18 cellular contexts compared by ENCODE assay signal in genomic region chr3:7924228-7924627, GRCh38.
DNase-seq lines count a peak whose midpoint lies in the region; ATAC-seq, FAIRE-seq and TF ChIP-seq lines count a peak whose summit lies in the region.
"Had no signal": no experiment of that assay in that cellular context is flagged by ENCODE, and none has a peak within 500 bp of the region (broad histone marks: within the 10 kb centered on the region; RNA-seq: fewer than 3 reads in every experiment).

No MANE protein-coding gene starts in this region.

- TF ChIP-seq POLR2A in gastroesophageal sphincter (IDR thresholded peaks at IDR 0.05): no peak

- DNase-seq in DMS79 (lab: John Stamatoyannopoulos, UW): peak; percentile 17
- peak; percentile 34 for DNase-seq in DMS79 treated with DMSO at 0.1 percent for 48 hours (lab: John Stamatoyannopoulos, UW)
- no peak for DNase-seq in COLO829 (ENCODE audit: low spot score)
- DNase-seq: C1 segment of cervical spinal cord; Caco-2; CD4-positive, alpha-beta memory T cell; DMS153; GF-D8; GOT3; HFFc6 had no signal

- H4K20me1 ChIP-seq in neural cell (ENCODE audit: insufficient read depth): no peaks in the 10 kb centered on the region

- ATAC-seq in GM18517 (IDR thresholded peaks at IDR 0.05; ENCODE audit: unreplicated experiment) (no peak), gastroesophageal sphincter (no peak)

- H2AFZ ChIP-seq in neural cell (ENCODE audit: low read depth, low read length): no peak overlapping the region

- TF ChIP-seq CTCF in neural cell (IDR thresholded peaks at IDR 0.05; ENCODE audit: poor library complexity, severe bottlenecking) (no peak), gastroesophageal sphincter (IDR thresholded peaks at IDR 0.05) (no peak)

- no peak overlapping the region for H3K4me2 ChIP-seq in neural cell (ENCODE audit: low read length)

- H3K4me3 ChIP-seq in neural cell (ENCODE audit: low read length) (no peak overlapping the region), gastroesophageal sphincter (no peak overlapping the region)
- H3K4me3 ChIP-seq: HAP-1 had no signal

- no peak for TF ChIP-seq RAD21 in neural cell (conservative IDR thresholded peaks at IDR 0.05)

- FAIRE-seq in colon (lab: Jason Lieb, UNC): peak; percentile 38
- FAIRE-seq: GM12891, GM18507, H54 had no signal

- no peaks in the 10 kb centered on the region for H3K79me2 ChIP-seq in neural cell (replicated peaks; ENCODE audit: insufficient read depth, low read length)

- H3K4me1 ChIP-seq in gastroesophageal sphincter: no peaks in the 10 kb centered on the region
- H3K4me1 ChIP-seq: Caco-2, HAP-1 had no signal

- H3K27me3 ChIP-seq in neural cell (ENCODE audit: insufficient read depth, low read depth, low read length) (no peaks in the 10 kb centered on the region), gastroesophageal sphincter (no peaks in the 10 kb centered on the region)

- H3F3A ChIP-seq in neural cell (ENCODE audit: insufficient read depth, low read length, poor library complexity, severe bottlenecking): no peaks in the 10 kb centered on the region

- TF ChIP-seq EP300 in neural cell (conservative IDR thresholded peaks at IDR 0.05; ENCODE audit: poor library complexity, severe bottlenecking): peak; percentile 45
- no peak for TF ChIP-seq EP300 in gastroesophageal sphincter (IDR thresholded peaks at IDR 0.05)

- no peak overlapping the region for H3K9ac ChIP-seq in neural cell (ENCODE audit: low read length)

- H3K36me3 ChIP-seq in neural cell (ENCODE audit: insufficient read depth, low read length): no peaks in the 10 kb centered on the region
- no peaks in the 10 kb centered on the region for H3K36me3 ChIP-seq in gastroesophageal sphincter
- H3K36me3 ChIP-seq: HAP-1 had no signal

- no peaks in the 10 kb centered on the region for H3K9me3 ChIP-seq in neural cell (ENCODE audit: low read length)
- no peaks in the 10 kb centered on the region for H3K9me3 ChIP-seq in gastroesophageal sphincter
- H3K9me3 ChIP-seq: Caco-2, HAP-1 had no signal

- no peak overlapping the region for H3K27ac ChIP-seq in neural cell (ENCODE audit: low read length)
- no peak overlapping the region for H3K27ac ChIP-seq in gastroesophageal sphincter

- no peaks in the 10 kb centered on the region for H3K9me2 ChIP-seq in neural cell (ENCODE audit: insufficient read depth, low read length)

- 57 to 61% methylated on average over 2 of the region's 2 CpGs for whole genome bisulfite sequencing in gastroesophageal sphincter (ENCODE audit: low coverage in 1 of 2), 2 donors

TF ChIP-seq in neural cell, 6 proteins besides CTCF, POLR2A, EP300 and RAD21:
- TF ChIP-seq POLR2AphosphoS5 (IDR thresholded peaks at IDR 0.05): peak; percentile 23
- no peak for TF ChIP-seq MXI1 (conservative IDR thresholded peaks at IDR 0.05; ENCODE audit: poor library complexity, severe bottlenecking)
